8 cellular contexts compared by ENCODE assay signal in the genomic region with DNA sequence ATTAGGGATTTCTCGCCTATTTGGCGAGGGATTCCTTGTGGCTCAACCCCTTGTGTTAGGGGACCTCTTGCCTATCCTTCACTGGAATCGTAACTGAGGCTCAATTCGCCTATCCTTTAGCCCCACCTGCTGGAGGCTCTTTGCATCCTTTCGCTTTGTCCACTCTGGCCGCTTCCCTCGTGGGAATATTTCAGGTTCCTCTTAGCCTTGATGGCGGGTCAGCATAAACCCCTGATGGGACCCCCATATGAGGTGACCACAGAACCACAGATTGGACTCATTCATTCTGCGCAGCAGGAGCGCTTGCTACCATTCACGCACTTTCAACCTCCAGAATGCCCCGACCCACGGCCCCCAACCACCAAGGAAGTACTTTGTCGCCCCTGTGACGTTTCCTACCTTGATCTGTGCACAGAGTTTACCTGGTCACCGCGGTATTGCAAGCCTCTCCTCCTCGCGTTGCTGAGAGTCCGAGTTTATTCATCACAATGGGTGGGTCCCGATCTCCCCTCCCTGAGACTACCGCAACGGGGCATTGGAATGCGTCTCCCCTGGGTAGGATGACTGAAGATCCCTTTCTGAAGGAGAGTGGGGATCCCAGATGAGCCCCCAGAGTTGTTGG. TPM values are rescaled to one million over a fixed set of nuclear protein-coding genes. Genes with fewer than 3 reads are reported as not detected.
DNase-seq lines count a peak whose midpoint lies in the region; ATAC-seq and TF ChIP-seq lines count a peak whose summit lies in the region.

Gene OR52N2 (plus strand): TSS at position 425 of the 622 bp plus-strand sequence. CDS start 11,412 bp downstream, outside the sequence.

- H3K9me3 Mint-ChIP-seq in Caco-2 (ENCODE audit: unreplicated experiment), result peaks cover 10% of the 10 kb centered on the region
- peaks cover under 1% of the 10 kb centered on the region for H3K9me3 Mint-ChIP-seq in activated T-helper 2 cell treated with anti-CD3 and anti-CD28 coated beads, Interferon-gamma antibody, Interleukin-2, Interleukin-4, amounts not matched to agents 10 μg/mL and 5 μg/mL and 100 μg/mL, durations not matched to agents 14 hours and 24 hours and 36 hours

- peak within 1 kb of the TSS; percentile 61 for H3K4me3 Mint-ChIP-seq in Caco-2 (ENCODE audit: unreplicated experiment)
- peak within 1 kb of the TSS; percentile 84 for H3K4me3 Mint-ChIP-seq in activated T-helper 2 cell treated with anti-CD3 and anti-CD28 coated beads, Interferon-gamma antibody, Interleukin-2, Interleukin-4, amounts not matched to agents 10 μg/mL and 5 μg/mL and 100 μg/mL, durations not matched to agents 14 hours and 24 hours and 36 hours (ENCODE audit: low read depth)

- ATAC-seq in GM19455 (IDR thresholded peaks at IDR 0.05; ENCODE audit: unreplicated experiment), result peak; percentile 95
- ATAC-seq in HG03571 (IDR thresholded peaks at IDR 0.05; ENCODE audit: unreplicated experiment), result peak; percentile 93
- peak; percentile 98 for ATAC-seq in Panc1

- H3K27me3 Mint-ChIP-seq in Caco-2 (ENCODE audit: insufficient read depth, unreplicated experiment), result peaks cover 16% of the 10 kb centered on the region
- H3K27me3 Mint-ChIP-seq in activated T-helper 2 cell treated with anti-CD3 and anti-CD28 coated beads, Interferon-gamma antibody, Interleukin-2, Interleukin-4, amounts not matched to agents 10 μg/mL and 5 μg/mL and 100 μg/mL, durations not matched to agents 14 hours and 24 hours and 36 hours (ENCODE audit: low read depth), result peaks cover 20% of the 10 kb centered on the region

- H3K27ac ChIP-seq in Panc1 (ENCODE audit: low read length) (no peak within 1 kb of the TSS), substantia nigra (ENCODE audit: low read depth, low read length, poor library complexity, severe bottlenecking) (no peak within 1 kb of the TSS)

- TF ChIP-seq CTCF in Caco-2 (IDR thresholded peaks at IDR 0.05; ENCODE audit: insufficient read depth in 1 of 2, low read depth in 1 of 2, low read length in 1 of 2, severe bottlenecking in 1 of 2, unreplicated experiment in 1 of 2) (peak; percentile 86 to 94), Panc1 (IDR thresholded peaks at IDR 0.05) (peak; percentile 94)

- in situ Hi-C loops in Panc1 (cut with HindIII; ENCODE audit: low pct_unique_long_range_greater_than_20kb, low sequenced_read_pairs), result no loop called here

- intact Hi-C loops in Caco-2 (cut with micrococcal nuclease; ENCODE audit: unreplicated experiment), result loop anchor here (1.0 kb wide), 4 partner anchors 83 to 603 kb away; no protein-coding TSS in a partner anchor
- intact Hi-C loops in Panc1 (cut with micrococcal nuclease; ENCODE audit: unreplicated experiment), result loop anchor here (2.0 to 5.0 kb wide), 6 partner anchors 208 to 1181 kb away; partner anchors contain the start of gene OR51M1
- intact Hi-C loops in activated T-helper 2 cell treated with anti-CD3 and anti-CD28 coated beads, Interferon-gamma antibody, Interleukin-2, Interleukin-4, amounts not matched to agents 10 μg/mL and 5 μg/mL and 100 μg/mL, durations not matched to agents 14 hours and 24 hours and 36 hours (cut with micrococcal nuclease), result loop anchor here (1.0 to 5.0 kb wide), 5 partner anchors 124 to 686 kb away; partner anchors contain the start of gene TRIM5

- no peaks in the 10 kb centered on the region; the same call in 1 of the 2 replicates for H3K9me3 ChIP-seq in Caco-2
- no peaks in the 10 kb centered on the region for H3K9me3 ChIP-seq in Panc1 (ENCODE audit: control insufficient read depth, insufficient read depth, low read depth, low read length)

- BruUV-seq in Caco-2 (replicated peaks; lab: Mats Ljungman, UMichigan), result no TSS peak
- no TSS peak for BruUV-seq in Panc1 (replicated peaks; lab: Mats Ljungman, UMichigan)

- POLR2A ChIA-PET in Caco-2 (lab: Charles Lee), result no interaction called here
- POLR2A ChIA-PET in Panc1 (lab: Charles Lee), result no interaction called here

- peak within 1 kb of the TSS; percentile 26 for H3K4me3 ChIP-seq in Caco-2 (ENCODE audit: low read depth, low read length)
- H3K4me3 ChIP-seq in Panc1 (ENCODE audit: low read depth in 2 of 2, low read length in 2 of 2), result peak within 1 kb of the TSS; percentile 42 to 69

- H3K36me3 Mint-ChIP-seq in Caco-2 (ENCODE audit: insufficient read depth, unreplicated experiment), result no peaks in the 10 kb centered on the region
- H3K36me3 Mint-ChIP-seq in activated T-helper 2 cell treated with anti-CD3 and anti-CD28 coated beads, Interferon-gamma antibody, Interleukin-2, Interleukin-4, amounts not matched to agents 10 μg/mL and 5 μg/mL and 100 μg/mL, durations not matched to agents 14 hours and 24 hours and 36 hours (ENCODE audit: low read depth), result no peaks in the 10 kb centered on the region

- H3K4me1 ChIP-seq in Caco-2 (no peaks in the 10 kb centered on the region; the same call in 1 of the 2 replicates), Panc1 (ENCODE audit: control insufficient read depth, insufficient read depth, low read length) (peaks cover 7% of the 10 kb centered on the region)

- CTCF ChIA-PET in Caco-2 (lab: Charles Lee) (no interaction called here), Panc1 (lab: Charles Lee) (no interaction called here)

- no peaks in the 10 kb centered on the region for H3K27me3 ChIP-seq in Caco-2 (replicated peaks; ENCODE audit: control insufficient read depth, insufficient read depth, low read length)
- H3K27me3 ChIP-seq in Panc1 (ENCODE audit: control insufficient read depth, insufficient read depth, low read length), result peaks cover 11% of the 10 kb centered on the region; the same call in 1 of the 2 replicates

- DNase-seq in Caco-2 (peak; percentile 71 to 80), Panc1 (ENCODE audit: low read depth, low spot score) (peak; percentile 76), foreskin melanocyte (peak; percentile 50), non-pigmented ciliary epithelial cell (ENCODE audit: low read depth) (peak; percentile 18), substantia nigra (lab: John Stamatoyannopoulos, UW) (peak in 42 of 49 donors; percentile 3 to 76 (median 42))
- DNase-seq in activated T-helper 2 cell treated with anti-CD3 and anti-CD28 coated beads, Interferon-gamma antibody, Interleukin-2, Interleukin-4, amounts not matched to agents 10 μg/mL and 5 μg/mL and 100 μg/mL, durations not matched to agents 14 hours and 24 hours and 36 hours (ENCODE audit: low spot score), result peak; percentile 53

- H3K4me1 Mint-ChIP-seq in Caco-2 (ENCODE audit: low read depth, unreplicated experiment), result peaks cover 6% of the 10 kb centered on the region
- H3K4me1 Mint-ChIP-seq in activated T-helper 2 cell treated with anti-CD3 and anti-CD28 coated beads, Interferon-gamma antibody, Interleukin-2, Interleukin-4, amounts not matched to agents 10 μg/mL and 5 μg/mL and 100 μg/mL, durations not matched to agents 14 hours and 24 hours and 36 hours (ENCODE audit: low read depth), result peaks cover 12% of the 10 kb centered on the region

- H3K27ac Mint-ChIP-seq in Caco-2 (ENCODE audit: unreplicated experiment), result no peak within 1 kb of the TSS
- H3K27ac Mint-ChIP-seq in activated T-helper 2 cell treated with anti-CD3 and anti-CD28 coated beads, Interferon-gamma antibody, Interleukin-2, Interleukin-4, amounts not matched to agents 10 μg/mL and 5 μg/mL and 100 μg/mL, durations not matched to agents 14 hours and 24 hours and 36 hours, result no peak within 1 kb of the TSS

- H3K36me3 ChIP-seq in Caco-2 (ENCODE audit: control insufficient read depth, insufficient read depth, low read length) (no peaks in the 10 kb centered on the region), Panc1 (ENCODE audit: control insufficient read depth, insufficient read depth, low read length) (no peaks in the 10 kb centered on the region)

RNA-seq across cellular contexts. Expression of gene OR52N2, which starts in this region (rescaled TPM):
- not detected in 2 replicates for total RNA-seq in Caco-2 (2022)
- not detected for total RNA-seq in Panc1 (2021; ENCODE audit: unreplicated experiment)
- polyA plus RNA-seq in Panc1 (2012; ENCODE audit: insufficient read length), result not detected
- not detected in 2 replicates for total RNA-seq in activated T-helper 2 cell treated with anti-CD3 and anti-CD28 coated beads, Interferon-gamma antibody, Interleukin-2, Interleukin-4, amounts not matched to agents 10 μg/mL and 5 μg/mL and 100 μg/mL, durations not matched to agents 14 hours and 24 hours and 36 hours

Comparison
In these comparisons a context has a peak if more than half of its experiments do, and no peak if none do; other contexts are left out.
1. Peak in DNase-seq and H3K4me3 ChIP-seq in Caco-2; RNA of the gene not detected or under 1 TPM.
2. Peak in DNase-seq, ATAC-seq and H3K4me3 ChIP-seq in Panc1; RNA of the gene not detected or under 1 TPM.
3. Peak in DNase-seq in activated T-helper 2 cell treated with anti-CD3 and anti-CD28 coated beads, Interferon-gamma antibody, Interleukin-2, Interleukin-4, amounts not matched to agents 10 μg/mL and 5 μg/mL and 100 μg/mL, durations not matched to agents 14 hours and 24 hours and 36 hours; RNA of the gene not detected or under 1 TPM.
4. DNase-seq: peak in every context shown above with its lines; median percentile 76 in Panc1; 76 in Caco-2; 53 in activated T-helper 2 cell treated with anti-CD3 and anti-CD28 coated beads, Interferon-gamma antibody, Interleukin-2, Interleukin-4, amounts not matched to agents 10 μg/mL and 5 μg/mL and 100 μg/mL, durations not matched to agents 14 hours and 24 hours and 36 hours; 50 in foreskin melanocyte; 42 in substantia nigra; 18 in non-pigmented ciliary epithelial cell.